Comparison of ENCODE assay signal across 19 cellular contexts in genomic region chr6:119285908-119286625, GRCh38.
DNase-seq lines count a peak whose midpoint lies in the region; ATAC-seq, FAIRE-seq and TF ChIP-seq lines count a peak whose summit lies in the region.
"Had no signal": no experiment of that assay in that cellular context is flagged by ENCODE, and none has a peak within 500 bp of the region (broad histone marks: within the 10 kb centered on the region; RNA-seq: fewer than 3 reads in every experiment).

No MANE protein-coding gene starts in this region.

- DNase-seq in HCEC 1CT (peak; percentile 25), amniotic epithelial cell (ENCODE audit: low read depth) (peak; percentile 85), foreskin fibroblast (peak; percentile 16 to 19), foreskin melanocyte (no peak), GM12891 (ENCODE audit: insufficient read length, low spot score) (no peak), left lobe of liver (ENCODE audit: low spot score) (no peak), frontal cortex (ENCODE audit: low spot score in 2 of 2) (no peak)
- DNase-seq: DMS153, H9, KBM-7, MV-4-11, NCI-H1417 treated with DMSO at 0.1 percent for 48 hours, NCI-H1930, NCI-H2171 treated with DMSO at 0.1 percent for 48 hours, NCI-H510A treated with DMSO at 0.1 percent for 48 hours, PC-9 had no signal

- H3K4me3 ChIP-seq in foreskin fibroblast (ENCODE audit: low read depth in 1 of 2, low read length in 2 of 2), result no peak overlapping the region
- H3K4me3 ChIP-seq: PC-9, SJSA1 had no signal

- H3K4me3 Mint-ChIP-seq in nephron, result no peak overlapping the region
- H3K4me3 Mint-ChIP-seq: CD14-positive monocyte, H9 had no signal

- no peaks in the 10 kb centered on the region for H3K9me3 Mint-ChIP-seq in nephron
- H3K9me3 Mint-ChIP-seq: H9 had no signal

- peak overlapping the region in 2 of 3 experiments; percentile 16 to 25 for H3K27ac Mint-ChIP-seq in nephron
- H3K27ac Mint-ChIP-seq: H9 had no signal

- H3K27me3 Mint-ChIP-seq in nephron (ENCODE audit: low read depth), result no peaks in the 10 kb centered on the region

- ATAC-seq in left lobe of liver, result no peak

- peaks cover 13% of the 10 kb centered on the region for H3K36me3 Mint-ChIP-seq in nephron (ENCODE audit: low read depth)

- H3K4me1 Mint-ChIP-seq in nephron, result peaks cover 21% of the 10 kb centered on the region
- H3K4me1 Mint-ChIP-seq: CD14-positive monocyte, H9 had no signal

- no peak for TF ChIP-seq POLR2A in GM12891 (IDR thresholded peaks at IDR 0.05; ENCODE audit: low read depth, low read length)

- TF ChIP-seq CTCF in foreskin fibroblast (IDR thresholded peaks at IDR 0.05; ENCODE audit: low read depth, low read length) (no peak), nephron (IDR thresholded peaks at IDR 0.05; ENCODE audit: unreplicated experiment in 3 of 3) (no peak)

- FAIRE-seq in GM12891 (lab: Jason Lieb, UNC) (no peak), frontal cortex (lab: Jason Lieb, UNC) (no peak)

TF ChIP-seq in GM12891, 5 proteins besides CTCF, POLR2A, EP300 and RAD21:
- TF ChIP-seq SPI1 (IDR thresholded peaks at IDR 0.05; ENCODE audit: low read depth, low read length), result no peak
- no peak for TF ChIP-seq TAF1 (IDR thresholded peaks at IDR 0.05; ENCODE audit: low read depth, low read length)
- no peak for TF ChIP-seq PAX5 (IDR thresholded peaks at IDR 0.05; ENCODE audit: insufficient read depth, low read length, severe bottlenecking)

Comparison
In these comparisons a context has a peak if more than half of its experiments do, and no peak if none do; other contexts are left out.
1. DNase-seq: peak in HCEC 1CT (single experiment), amniotic epithelial cell (single experiment) and foreskin fibroblast (2 of 2); none in foreskin melanocyte (single experiment), GM12891 (single experiment), left lobe of liver (single experiment) and frontal cortex (0 of 2).